9 cellular contexts compared by ENCODE assay signal in genomic region chr4:22500831-22501714, GRCh38. TPM values are rescaled to one million over a fixed set of nuclear protein-coding genes. Genes with fewer than 3 reads are reported as not detected.
A peak's percentile ranks its signal among the peaks of the same experiment; 100 is the strongest.
DNase-seq lines count a peak whose midpoint lies in the region; TF ChIP-seq lines count a peak whose summit lies in the region.
"Had no signal": no experiment of that assay in that cellular context is flagged by ENCODE, and none has a peak within 500 bp of the region (broad histone marks: within the 10 kb centered on the region; RNA-seq: fewer than 3 reads in every experiment).

No MANE protein-coding gene starts in this region.

- H3K27ac Mint-ChIP-seq in activated T-helper 1 cell treated with anti-CD3 and anti-CD28 coated beads, Interleukin-12 subunit alpha, Interleukin-12 subunit beta, Interleukin-2, Interleukin-4 antibody, amounts not matched to agents 30 ng/mL and 10 ng/mL and 1 ng/mL, durations not matched to agents 14 hours and 24 hours and 36 hours, result peak overlapping the region; percentile 73
- H3K27ac Mint-ChIP-seq: CD4-positive, CD25-positive, alpha-beta regulatory T cell had no signal

- no peaks in the 10 kb centered on the region for H3K9me2 ChIP-seq in MM.1S (replicated peaks; ENCODE audit: insufficient read depth, low read length)

- H3K9me3 ChIP-seq in left ventricle myocardium inferior (replicated peaks), result no peaks in the 10 kb centered on the region
- H3K9me3 ChIP-seq in MM.1S (replicated peaks; ENCODE audit: insufficient read depth, low read length), result no peaks in the 10 kb centered on the region

- H3K27me3 ChIP-seq in left ventricle myocardium inferior (ENCODE audit: low read depth) (no peaks in the 10 kb centered on the region), MM.1S (replicated peaks; ENCODE audit: insufficient read depth, low read length) (no peaks in the 10 kb centered on the region)

- H3K4me1 Mint-ChIP-seq in activated T-helper 1 cell treated with anti-CD3 and anti-CD28 coated beads, Interleukin-12 subunit alpha, Interleukin-12 subunit beta, Interleukin-2, Interleukin-4 antibody, amounts not matched to agents 30 ng/mL and 10 ng/mL and 1 ng/mL, durations not matched to agents 14 hours and 24 hours and 36 hours (ENCODE audit: low read depth), result peaks cover 6% of the 10 kb centered on the region
- H3K4me1 Mint-ChIP-seq: CD4-positive, CD25-positive, alpha-beta regulatory T cell had no signal

- DNase-seq in left ventricle myocardium inferior (no peak), cardiac septum (ENCODE audit: low spot score) (no peak), lung microvascular endothelial cell (ENCODE audit: low read depth in 2 of 2) (peak; percentile 10 to 64), MM.1S (no peak), SHP77 (lab: John Stamatoyannopoulos, UW) (no peak), hepatic stellate cell (ENCODE audit: low spot score) (no peak), lower leg skin (ENCODE audit: low spot score in 2 of 2) (no peak)
- no peak for DNase-seq in activated T-helper 1 cell treated with anti-CD3 and anti-CD28 coated beads, Interleukin-12 subunit alpha, Interleukin-12 subunit beta, Interleukin-2, Interleukin-4 antibody, amounts not matched to agents 30 ng/mL and 10 ng/mL and 1 ng/mL, durations not matched to agents 14 hours and 24 hours and 36 hours (ENCODE audit: low spot score)
- DNase-seq: CD4-positive, CD25-positive, alpha-beta regulatory T cell had no signal

- no peak overlapping the region for H2AFZ ChIP-seq in MM.1S (ENCODE audit: low read length)

- H3K27me3 Mint-ChIP-seq in activated T-helper 1 cell treated with anti-CD3 and anti-CD28 coated beads, Interleukin-12 subunit alpha, Interleukin-12 subunit beta, Interleukin-2, Interleukin-4 antibody, amounts not matched to agents 30 ng/mL and 10 ng/mL and 1 ng/mL, durations not matched to agents 14 hours and 24 hours and 36 hours (ENCODE audit: insufficient read depth), result no peaks in the 10 kb centered on the region
- H3K27me3 Mint-ChIP-seq: CD4-positive, CD25-positive, alpha-beta regulatory T cell had no signal

- H3K36me3 Mint-ChIP-seq in activated T-helper 1 cell treated with anti-CD3 and anti-CD28 coated beads, Interleukin-12 subunit alpha, Interleukin-12 subunit beta, Interleukin-2, Interleukin-4 antibody, amounts not matched to agents 30 ng/mL and 10 ng/mL and 1 ng/mL, durations not matched to agents 14 hours and 24 hours and 36 hours (ENCODE audit: low read depth), result peaks cover 2% of the 10 kb centered on the region
- H3K36me3 Mint-ChIP-seq: CD4-positive, CD25-positive, alpha-beta regulatory T cell had no signal

- intact Hi-C loops in left ventricle myocardium inferior (cut with micrococcal nuclease) (no loop called here), cardiac septum (cut with DNase I) (no loop called here), lower leg skin (cut with DNase I; ENCODE audit: low total_unique reads) (no loop called here)
- intact Hi-C loops in activated T-helper 1 cell treated with anti-CD3 and anti-CD28 coated beads, Interleukin-12 subunit alpha, Interleukin-12 subunit beta, Interleukin-2, Interleukin-4 antibody, amounts not matched to agents 30 ng/mL and 10 ng/mL and 1 ng/mL, durations not matched to agents 14 hours and 24 hours and 36 hours (cut with micrococcal nuclease), result loop anchor here (1.0 kb wide), 3 partner anchors 14 to 116 kb away; no protein-coding TSS in a partner anchor

- H3K9ac ChIP-seq in MM.1S (ENCODE audit: low read length), result no peak overlapping the region

- H3K36me3 ChIP-seq in left ventricle myocardium inferior (no peaks in the 10 kb centered on the region), MM.1S (replicated peaks; ENCODE audit: insufficient read depth, low read length) (no peaks in the 10 kb centered on the region)

- H3K4me1 ChIP-seq in left ventricle myocardium inferior, result peaks cover 21% of the 10 kb centered on the region
- no peaks in the 10 kb centered on the region for H3K4me1 ChIP-seq in MM.1S (ENCODE audit: low read length)

- H3K27ac ChIP-seq in left ventricle myocardium inferior (replicated peaks), result peak overlapping the region; percentile 76
- H3K27ac ChIP-seq in MM.1S (ENCODE audit: low read length), result no peak overlapping the region

- no peaks in the 10 kb centered on the region for H4K20me1 ChIP-seq in MM.1S (ENCODE audit: insufficient read depth, low read length)

- TF ChIP-seq CTCF in left ventricle myocardium inferior (IDR thresholded peaks at IDR 0.05; ENCODE audit: borderline replicate concordance) (no peak), MM.1S (IDR thresholded peaks at IDR 0.05; ENCODE audit: low read length) (no peak), lower leg skin (IDR thresholded peaks at IDR 0.05) (no peak)

- 76% methylated on average over 6 of the region's 6 CpGs for WGBS in lower leg skin, 2 donors

- H3K9me3 Mint-ChIP-seq in activated T-helper 1 cell treated with anti-CD3 and anti-CD28 coated beads, Interleukin-12 subunit alpha, Interleukin-12 subunit beta, Interleukin-2, Interleukin-4 antibody, amounts not matched to agents 30 ng/mL and 10 ng/mL and 1 ng/mL, durations not matched to agents 14 hours and 24 hours and 36 hours, result no peaks in the 10 kb centered on the region

- H3K4me3 Mint-ChIP-seq in activated T-helper 1 cell treated with anti-CD3 and anti-CD28 coated beads, Interleukin-12 subunit alpha, Interleukin-12 subunit beta, Interleukin-2, Interleukin-4 antibody, amounts not matched to agents 30 ng/mL and 10 ng/mL and 1 ng/mL, durations not matched to agents 14 hours and 24 hours and 36 hours, result peak overlapping the region; percentile 11
- H3K4me3 Mint-ChIP-seq: CD4-positive, CD25-positive, alpha-beta regulatory T cell had no signal

- no peaks in the 10 kb centered on the region for H3F3A ChIP-seq in MM.1S (ENCODE audit: insufficient read depth, low read length)

- no peak overlapping the region for H3K4me2 ChIP-seq in MM.1S (ENCODE audit: low read depth, low read length)

- H3K79me2 ChIP-seq in MM.1S (ENCODE audit: low read length), result peaks cover 44% of the 10 kb centered on the region

- H3K4me3 ChIP-seq in left ventricle myocardium inferior, result no peak overlapping the region
- no peak overlapping the region for H3K4me3 ChIP-seq in MM.1S (ENCODE audit: low read length)
- H3K4me3 ChIP-seq in lower leg skin (ENCODE audit: low read depth, poor library complexity, severe bottlenecking), result no peak overlapping the region

- no peak for TF ChIP-seq POLR2A in lower leg skin (IDR thresholded peaks at IDR 0.05)

RNA-seq across cellular contexts. Expression of gene ADGRA3, which starts 14.8 kb away (rescaled TPM):
- total RNA-seq in left ventricle myocardium inferior (26.9 TPM), cardiac septum (23.3 TPM), lung microvascular endothelial cell (9.2 and 12.9 TPM in 2 replicates), lower leg skin (10 to 100 TPM in 3 of 4 donors, 1 to 10 TPM in 1; 8.4 to 14.9 (median 12.6) TPM)
- total RNA-seq in activated T-helper 1 cell treated with anti-CD3 and anti-CD28 coated beads, Interleukin-12 subunit alpha, Interleukin-12 subunit beta, Interleukin-2, Interleukin-4 antibody, amounts not matched to agents 30 ng/mL and 10 ng/mL and 1 ng/mL, durations not matched to agents 14 hours and 24 hours and 36 hours, result 19.2 and 19.8 TPM in 2 replicates

Comparison
In these comparisons a context has a peak if more than half of its experiments do, and no peak if none do; other contexts are left out.
1. DNase-seq: peak in lung microvascular endothelial cell (2 of 2); none in left ventricle myocardium inferior (single experiment), cardiac septum (single experiment), activated T-helper 1 cell treated with anti-CD3 and anti-CD28 coated beads, Interleukin-12 subunit alpha, Interleukin-12 subunit beta, Interleukin-2, Interleukin-4 antibody, amounts not matched to agents 30 ng/mL and 10 ng/mL and 1 ng/mL, durations not matched to agents 14 hours and 24 hours and 36 hours (single experiment), MM.1S (single experiment), SHP77 (0 of 2), hepatic stellate cell (single experiment) and lower leg skin (0 of 2).